Comparison of ENCODE assay signal across 24 cellular contexts in genomic region chr4:129218897-129219296, GRCh38.
DNase-seq lines count a peak whose midpoint lies in the region; ATAC-seq and TF ChIP-seq lines count a peak whose summit lies in the region.
"Had no signal": no experiment of that assay in that cellular context is flagged by ENCODE, and none has a peak within 500 bp of the region (broad histone marks: within the 10 kb centered on the region; RNA-seq: fewer than 3 reads in every experiment).

No MANE protein-coding gene starts in this region.

- no peak for TF ChIP-seq POLR2A in IMR-90 (IDR thresholded peaks at IDR 0.05; ENCODE audit: low read depth, low read length)

- no CpG with 5 or more reads among the region's 1 CpG for WGBS in IMR-90 (ENCODE audit: extremely low coverage in 2 of 2, insufficient read length in 1 of 2), 2 experiments

- TF ChIP-seq CTCF in IMR-90 (conservative IDR thresholded peaks at IDR 0.05; ENCODE audit: low read depth, low read length) (no peak), astrocyte of the cerebellum (IDR thresholded peaks at IDR 0.05; ENCODE audit: low read depth, low read length, missing control alignments) (no peak), fibroblast of pulmonary artery (IDR thresholded peaks at IDR 0.05; ENCODE audit: low read length, missing control alignments) (no peak)

- H3K4ac ChIP-seq in IMR-90 (ENCODE audit: low read depth, low read length), result no peak overlapping the region

- H2AK5ac ChIP-seq in IMR-90 (ENCODE audit: low read depth, low read length), result no peak overlapping the region

- no peaks in the 10 kb centered on the region for H3K79me1 ChIP-seq in IMR-90 (ENCODE audit: low read depth in 1 of 2, low read length in 2 of 2)

- no peak overlapping the region for H2BK20ac ChIP-seq in IMR-90 (ENCODE audit: low read depth, low read length)

- H4K8ac ChIP-seq in IMR-90 (ENCODE audit: low read depth in 2 of 2, low read length in 2 of 2), result no peak overlapping the region

- CTCF ChIA-PET in IMR-90 (lab: Yijun Ruan, JAX), result no interaction called here
- CTCF ChIA-PET in activated CD4-positive, alpha-beta T cell treated with anti-CD3 and anti-CD28 coated beads for 36 hours (lab: Charles Lee), result no interaction called here

- H3K4me3 Mint-ChIP-seq in activated CD4-positive, alpha-beta T cell treated with anti-CD3 and anti-CD28 coated beads for 36 hours, result no peak overlapping the region
- H3K4me3 Mint-ChIP-seq: activated naive CD8-positive, alpha-beta T cell treated with anti-CD3 and anti-CD28 coated beads for 36 hours; CD4-positive, CD25-positive, alpha-beta regulatory T cell; nephron; stimulated activated effector memory CD8-positive, alpha-beta T cell treated with anti-CD3 and anti-CD28 coated beads, Interleukin-12 subunit alpha, Interleukin-12 subunit beta, amount 100 ng/mL, for 72 hours; T-helper 17 cell had no signal

- no peaks in the 10 kb centered on the region for H3K4me1 ChIP-seq in IMR-90 (ENCODE audit: control insufficient read depth, insufficient read depth, low read length)
- peaks cover 17% of the 10 kb centered on the region for H3K4me1 ChIP-seq in skeletal muscle satellite cell (ENCODE audit: control insufficient read depth, insufficient read depth, low read length)
- H3K4me1 ChIP-seq: gastrocnemius medialis, testis had no signal

- no peak overlapping the region for H2BK15ac ChIP-seq in IMR-90 (ENCODE audit: low read depth, low read length)

- no peaks in the 10 kb centered on the region for H3K36me3 Mint-ChIP-seq in activated CD4-positive, alpha-beta T cell treated with anti-CD3 and anti-CD28 coated beads for 36 hours (ENCODE audit: low read depth)
- H3K36me3 Mint-ChIP-seq: activated naive CD8-positive, alpha-beta T cell treated with anti-CD3 and anti-CD28 coated beads for 36 hours; CD4-positive, CD25-positive, alpha-beta regulatory T cell; stimulated activated effector memory CD8-positive, alpha-beta T cell treated with anti-CD3 and anti-CD28 coated beads, Interleukin-12 subunit alpha, Interleukin-12 subunit beta, amount 100 ng/mL, for 72 hours had no signal

- DNase-seq in IMR-90, result peak; percentile 1
- peak; percentile 31 for DNase-seq in astrocyte of the cerebellum (ENCODE audit: low read depth)
- peak; percentile 29 for DNase-seq in fibroblast of pulmonary artery (ENCODE audit: low read depth)
- DNase-seq in activated CD4-positive, alpha-beta T cell treated with anti-CD3 and anti-CD28 coated beads for 36 hours, result no peak
- DNase-seq in NCI-H2081 treated with DMSO at 0.1 percent for 48 hours (lab: John Stamatoyannopoulos, UW), result no peak
- DNase-seq: activated CD8-positive, alpha-beta memory T cell treated with anti-CD3 and anti-CD28 coated beads, Interleukin-2, amount 50 U/mL, for 4 hours; activated naive CD8-positive, alpha-beta T cell treated with anti-CD3 and anti-CD28 coated beads for 36 hours; CD4-positive, CD25-positive, alpha-beta regulatory T cell; gastrocnemius medialis; GDM1; left ventricle myocardium superior; stimulated activated CD4-positive, alpha-beta T cell treated with anti-CD3 and anti-CD28 coated beads, Interleukin-2, amount 100 ng/mL, for 24 hours; T-helper 17 cell had no signal

- no peaks in the 10 kb centered on the region for H4K20me1 ChIP-seq in IMR-90 (ENCODE audit: insufficient read depth, low read length)

- H3K27me3 Mint-ChIP-seq in activated CD4-positive, alpha-beta T cell treated with anti-CD3 and anti-CD28 coated beads for 36 hours, result peaks cover 3% of the 10 kb centered on the region
- H3K27me3 Mint-ChIP-seq: CD4-positive, CD25-positive, alpha-beta regulatory T cell had no signal

- dilution Hi-C loops in IMR-90 (cut with HindIII; ENCODE audit: low sequenced_read_pairs, unreplicated experiment), result no loop called here

- H3K36me3 ChIP-seq in IMR-90 (ENCODE audit: control insufficient read depth, insufficient read depth, low read length) (no peaks in the 10 kb centered on the region), skeletal muscle satellite cell (ENCODE audit: insufficient read depth, low read length) (no peaks in the 10 kb centered on the region)
- H3K36me3 ChIP-seq: cardiac muscle cell, gastrocnemius medialis had no signal

- H3K4me2 ChIP-seq in IMR-90 (ENCODE audit: low read depth, low read length) (no peak overlapping the region), skeletal muscle satellite cell (ENCODE audit: low read length) (peak overlapping the region; percentile 44)

- H3K27me3 ChIP-seq in IMR-90 (ENCODE audit: control insufficient read depth, insufficient read depth, low read length) (no peaks in the 10 kb centered on the region), skeletal muscle satellite cell (ENCODE audit: control insufficient read depth, insufficient read depth, low read length) (no peaks in the 10 kb centered on the region)
- H3K27me3 ChIP-seq: cardiac muscle cell, dorsolateral prefrontal cortex, gastrocnemius medialis, testis had no signal

- H4K5ac ChIP-seq in IMR-90 (ENCODE audit: low read depth, low read length), result no peak overlapping the region

- no peaks in the 10 kb centered on the region for H3K9me3 Mint-ChIP-seq in activated CD4-positive, alpha-beta T cell treated with anti-CD3 and anti-CD28 coated beads for 36 hours (ENCODE audit: low read depth)
- H3K9me3 Mint-ChIP-seq: activated naive CD8-positive, alpha-beta T cell treated with anti-CD3 and anti-CD28 coated beads for 36 hours; activated T-helper 2 cell treated with anti-CD3 and anti-CD28 coated beads, Interferon-gamma antibody, Interleukin-2, Interleukin-4, amounts not matched to agents 10 μg/mL and 5 μg/mL and 100 μg/mL, durations not matched to agents 14 hours and 24 hours and 36 hours; nephron; stimulated activated effector memory CD8-positive, alpha-beta T cell treated with anti-CD3 and anti-CD28 coated beads, Interleukin-12 subunit alpha, Interleukin-12 subunit beta, amount 100 ng/mL, for 72 hours had no signal

- H2BK120ac ChIP-seq in IMR-90 (ENCODE audit: low read depth, low read length), result no peak overlapping the region

- POLR2A ChIA-PET in IMR-90 (lab: Charles Lee; ENCODE audit: unreplicated experiment), result no interaction called here
- POLR2A ChIA-PET in activated CD4-positive, alpha-beta T cell treated with anti-CD3 and anti-CD28 coated beads for 36 hours (lab: Charles Lee), result no interaction called here

- H2AK9ac ChIP-seq in IMR-90 (replicated peaks; ENCODE audit: low read depth, low read length, poor library complexity), result no peak overlapping the region

- no peaks in the 10 kb centered on the region for H3K4me1 Mint-ChIP-seq in activated CD4-positive, alpha-beta T cell treated with anti-CD3 and anti-CD28 coated beads for 36 hours
- H3K4me1 Mint-ChIP-seq: activated naive CD8-positive, alpha-beta T cell treated with anti-CD3 and anti-CD28 coated beads for 36 hours; CD4-positive, CD25-positive, alpha-beta regulatory T cell; stimulated activated effector memory CD8-positive, alpha-beta T cell treated with anti-CD3 and anti-CD28 coated beads, Interleukin-12 subunit alpha, Interleukin-12 subunit beta, amount 100 ng/mL, for 72 hours; T-helper 17 cell had no signal

- H3K14ac ChIP-seq in IMR-90 (replicated peaks; ENCODE audit: low read depth, low read length), result no peak overlapping the region

- H3K9ac ChIP-seq in IMR-90 (ENCODE audit: low read depth, low read length), result no peak overlapping the region
- no peak overlapping the region for H3K9ac ChIP-seq in skeletal muscle satellite cell (ENCODE audit: low read depth, low read length)

- no peak for ATAC-seq in IMR-90 (ENCODE audit: low read depth)
- no peak for ATAC-seq in activated CD4-positive, alpha-beta T cell treated with anti-CD3 and anti-CD28 coated beads for 36 hours
- ATAC-seq in HG03159 (IDR thresholded peaks at IDR 0.05; ENCODE audit: unreplicated experiment), result no peak
- ATAC-seq: gastrocnemius medialis; stimulated activated effector memory CD8-positive, alpha-beta T cell treated with anti-CD3 and anti-CD28 coated beads, Interleukin-12 subunit alpha, Interleukin-12 subunit beta, amount 100 ng/mL, for 72 hours; T-helper 17 cell had no signal

- no peak overlapping the region for H4K91ac ChIP-seq in IMR-90 (ENCODE audit: insufficient read depth, low read depth, low read length)

- H2AFZ ChIP-seq in IMR-90 (replicated peaks; ENCODE audit: low read length, poor library complexity), result no peak overlapping the region

- H3K4me3 ChIP-seq in IMR-90 (ENCODE audit: insufficient read depth, low read depth, low read length) (no peak overlapping the region), astrocyte of the cerebellum (ENCODE audit: low read depth, low read length) (no peak overlapping the region), fibroblast of pulmonary artery (replicated peaks; ENCODE audit: low read depth, low read length) (no peak overlapping the region), skeletal muscle satellite cell (ENCODE audit: low read length) (peak overlapping the region; percentile 13)
- H3K4me3 ChIP-seq: cardiac muscle cell, gastrocnemius medialis, skin epidermis, testis had no signal

- in situ Hi-C loops in IMR-90 (cut with MboI; ENCODE audit: low sequenced_read_pairs), result no loop called here
- in situ Hi-C loops in astrocyte of the cerebellum (cut with HindIII; ENCODE audit: low sequenced_read_pairs), result no loop called here

- H3K56ac ChIP-seq in IMR-90 (ENCODE audit: extremely low read depth, insufficient read depth, low read length), result no peak overlapping the region

- H3K9me1 ChIP-seq in IMR-90 (ENCODE audit: insufficient read depth, low read length), result no peaks in the 10 kb centered on the region

- no TSS peak for BruUV-seq in IMR-90 (replicated peaks; lab: Mats Ljungman, UMichigan)

- no peak overlapping the region for H3K23ac ChIP-seq in IMR-90 (ENCODE audit: low read depth, low read length)

- no peak overlapping the region for H3K27ac Mint-ChIP-seq in activated CD4-positive, alpha-beta T cell treated with anti-CD3 and anti-CD28 coated beads for 36 hours
- H3K27ac Mint-ChIP-seq: activated naive CD8-positive, alpha-beta T cell treated with anti-CD3 and anti-CD28 coated beads for 36 hours; activated T-helper 2 cell treated with anti-CD3 and anti-CD28 coated beads, Interferon-gamma antibody, Interleukin-2, Interleukin-4, amounts not matched to agents 10 μg/mL and 5 μg/mL and 100 μg/mL, durations not matched to agents 14 hours and 24 hours and 36 hours; CD4-positive, CD25-positive, alpha-beta regulatory T cell; nephron; stimulated activated effector memory CD8-positive, alpha-beta T cell treated with anti-CD3 and anti-CD28 coated beads, Interleukin-12 subunit alpha, Interleukin-12 subunit beta, amount 100 ng/mL, for 72 hours; T-helper 17 cell had no signal

- H3K27ac ChIP-seq in IMR-90 (ENCODE audit: insufficient read depth, low read length), result no peak overlapping the region
- H3K27ac ChIP-seq: cardiac muscle cell, dorsolateral prefrontal cortex, epithelial cell of prostate, gastrocnemius medialis, skin epidermis, testis, VCaP had no signal

- H3K9me3 ChIP-seq in IMR-90 (ENCODE audit: control insufficient read depth, insufficient read depth, low read length) (no peaks in the 10 kb centered on the region), skeletal muscle satellite cell (replicated peaks; ENCODE audit: low read length) (no peaks in the 10 kb centered on the region)
- H3K9me3 ChIP-seq: gastrocnemius medialis, testis had no signal

- intact Hi-C loops in IMR-90 (cut with micrococcal nuclease), result no loop called here
- intact Hi-C loops in activated CD4-positive, alpha-beta T cell treated with anti-CD3 and anti-CD28 coated beads for 36 hours (cut with DNase I, micrococcal nuclease), result no loop called here

- H3K18ac ChIP-seq in IMR-90 (ENCODE audit: low read depth, low read length), result no peak overlapping the region

- H2BK5ac ChIP-seq in IMR-90 (ENCODE audit: low read depth, low read length, poor library complexity, severe bottlenecking), result no peak overlapping the region

- TF ChIP-seq RAD21 in IMR-90 (IDR thresholded peaks at IDR 0.05; ENCODE audit: low read length), result no peak

Comparison
In these comparisons a context has a peak if more than half of its experiments do, and no peak if none do; other contexts are left out.
1. DNase-seq: peak in IMR-90 (single experiment), astrocyte of the cerebellum (single experiment) and fibroblast of pulmonary artery (single experiment); none in activated CD4-positive, alpha-beta T cell treated with anti-CD3 and anti-CD28 coated beads for 36 hours (single experiment) and NCI-H2081 treated with DMSO at 0.1 percent for 48 hours (single experiment).